8 cellular contexts compared by ENCODE assay signal in genomic region chr3:30195352-30195751, GRCh38.
"Had no signal": no experiment of that assay in that cellular context is flagged by ENCODE, and none has a peak within 500 bp of the region (broad histone marks: within the 10 kb centered on the region; RNA-seq: fewer than 3 reads in every experiment).

No MANE protein-coding gene starts in this region.

- H3K4me3 ChIP-seq: GM23248 had no signal

- H3K27ac ChIP-seq: GM23248, KMS-11 had no signal

- FAIRE-seq: HTR-8/SVneo had no signal

- DNase-seq: GM23248, GOT3, H7, HCEC 1CT, Karpas-422, KBM-7 had no signal

- H3K9ac ChIP-seq: GM23248, KMS-11 had no signal

- H3K4me2 ChIP-seq: KMS-11 had no signal

- H2AFZ ChIP-seq: GM23248 had no signal
